Comparison of ENCODE assay signal across 3 cellular contexts in the genomic region with DNA sequence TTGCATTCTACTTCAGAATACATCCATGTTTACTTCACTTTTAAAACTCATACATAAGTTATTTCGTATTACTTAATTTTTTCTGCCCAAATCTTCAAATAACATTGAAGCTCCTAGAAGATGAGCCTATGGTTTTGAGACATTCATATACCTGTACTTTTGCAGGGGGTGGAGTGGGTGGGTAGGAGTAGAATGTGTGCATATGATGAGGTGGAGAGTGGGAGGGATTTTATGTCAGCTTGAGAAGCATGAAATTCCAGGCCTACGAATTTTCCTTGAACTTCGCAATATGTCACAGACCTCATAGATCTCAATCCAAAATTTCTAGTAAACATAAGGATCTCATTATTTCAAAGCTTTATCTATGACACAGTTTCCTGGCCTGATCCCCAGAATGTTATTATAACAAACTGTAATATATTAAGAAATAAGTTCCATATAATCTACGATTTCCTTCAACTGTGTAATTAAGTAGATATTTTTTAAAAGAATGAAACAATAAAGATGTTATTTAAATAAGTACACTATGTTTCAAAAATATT.
TF ChIP-seq lines count a peak whose summit lies in the region.

No MANE protein-coding gene starts in this region.

TF ChIP-seq in HEK293, 187 proteins besides CTCF, POLR2A, EP300 and RAD21:
- TF ChIP-seq EGR2 (tag by site-specific recombination; IDR thresholded peaks at IDR 0.05; ENCODE audit: low read depth) = peak; percentile 75
- TF ChIP-seq ZNF394 (tag by site-specific recombination; IDR thresholded peaks at IDR 0.05; ENCODE audit: borderline replicate concordance) = no peak
- peak; percentile 62 for TF ChIP-seq ZFHX2 (tag by site-specific recombination; conservative IDR thresholded peaks at IDR 0.05)

TF ChIP-seq in endothelial cell of umbilical vein, 7 proteins besides CTCF, POLR2A, EP300 and RAD21:
- no peak for TF ChIP-seq POLR2AphosphoS5 (IDR thresholded peaks at IDR 0.05; ENCODE audit: insufficient read depth, low read depth, low read length)
- no peak for TF ChIP-seq GATA2 (IDR thresholded peaks at IDR 0.05; ENCODE audit: insufficient read depth, insufficient read length, low read depth, low read length)
- TF ChIP-seq JUN (IDR thresholded peaks at IDR 0.05; ENCODE audit: borderline replicate concordance, insufficient read depth, insufficient read length, low read depth) = no peak
- no peak for TF ChIP-seq MYC (IDR thresholded peaks at IDR 0.05; ENCODE audit: low read depth, low read length)
- TF ChIP-seq EZH2 (IDR thresholded peaks at IDR 0.05; ENCODE audit: borderline replicate concordance, low read depth, low read length, severe bottlenecking) = no peak
- TF ChIP-seq, protein P1, sequence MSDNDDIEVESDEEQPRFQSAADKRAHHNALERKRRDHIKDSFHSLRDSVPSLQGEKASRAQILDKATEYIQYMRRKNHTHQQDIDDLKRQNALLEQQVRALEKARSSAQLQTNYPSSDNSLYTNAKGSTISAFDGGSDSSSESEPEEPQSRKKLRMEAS (IDR thresholded peaks at IDR 0.05; ENCODE audit: insufficient read depth, insufficient read length) = no peak
- no peak for TF ChIP-seq FOS (IDR thresholded peaks at IDR 0.05; ENCODE audit: borderline replicate concordance, insufficient read depth, low read length)

TF ChIP-seq in HepG2, 621 proteins besides CTCF, POLR2A, EP300 and RAD21:
- TF ChIP-seq NAIF1 (CRISPR knock-in tag; IDR thresholded peaks at IDR 0.05; ENCODE audit: borderline replicate concordance) = no peak
- TF ChIP-seq YY1 (IDR thresholded peaks at IDR 0.05; ENCODE audit: insufficient read depth, insufficient replicate concordance, low read depth, low read length) = no peak
- TF ChIP-seq, protein P2, sequence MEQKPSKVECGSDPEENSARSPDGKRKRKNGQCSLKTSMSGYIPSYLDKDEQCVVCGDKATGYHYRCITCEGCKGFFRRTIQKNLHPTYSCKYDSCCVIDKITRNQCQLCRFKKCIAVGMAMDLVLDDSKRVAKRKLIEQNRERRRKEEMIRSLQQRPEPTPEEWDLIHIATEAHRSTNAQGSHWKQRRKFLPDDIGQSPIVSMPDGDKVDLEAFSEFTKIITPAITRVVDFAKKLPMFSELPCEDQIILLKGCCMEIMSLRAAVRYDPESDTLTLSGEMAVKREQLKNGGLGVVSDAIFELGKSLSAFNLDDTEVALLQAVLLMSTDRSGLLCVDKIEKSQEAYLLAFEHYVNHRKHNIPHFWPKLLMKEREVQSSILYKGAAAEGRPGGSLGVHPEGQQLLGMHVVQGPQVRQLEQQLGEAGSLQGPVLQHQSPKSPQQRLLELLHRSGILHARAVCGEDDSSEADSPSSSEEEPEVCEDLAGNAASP (CRISPR knock-in tag; IDR thresholded peaks at IDR 0.05; ENCODE audit: borderline replicate concordance) = no peak
- TF ChIP-seq, protein P3, sequence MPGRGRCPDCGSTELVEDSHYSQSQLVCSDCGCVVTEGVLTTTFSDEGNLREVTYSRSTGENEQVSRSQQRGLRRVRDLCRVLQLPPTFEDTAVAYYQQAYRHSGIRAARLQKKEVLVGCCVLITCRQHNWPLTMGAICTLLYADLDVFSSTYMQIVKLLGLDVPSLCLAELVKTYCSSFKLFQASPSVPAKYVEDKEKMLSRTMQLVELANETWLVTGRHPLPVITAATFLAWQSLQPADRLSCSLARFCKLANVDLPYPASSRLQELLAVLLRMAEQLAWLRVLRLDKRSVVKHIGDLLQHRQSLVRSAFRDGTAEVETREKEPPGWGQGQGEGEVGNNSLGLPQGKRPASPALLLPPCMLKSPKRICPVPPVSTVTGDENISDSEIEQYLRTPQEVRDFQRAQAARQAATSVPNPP (CRISPR knock-in tag; IDR thresholded peaks at IDR 0.05) = no peak
- no peak for TF ChIP-seq RFXANK (CRISPR knock-in tag; IDR thresholded peaks at IDR 0.05)
- TF ChIP-seq AKAP8 (CRISPR knock-in tag; IDR thresholded peaks at IDR 0.05) = no peak
- no peak for TF ChIP-seq ZNF780A (CRISPR knock-in tag; IDR thresholded peaks at IDR 0.05)
- no peak for TF ChIP-seq ARNT2 (CRISPR knock-in tag; IDR thresholded peaks at IDR 0.05; ENCODE audit: low read depth)
- no peak for TF ChIP-seq WIZ (CRISPR knock-in tag; IDR thresholded peaks at IDR 0.05)
- no peak for TF ChIP-seq ZNF264 (CRISPR knock-in tag; IDR thresholded peaks at IDR 0.05)
- TF ChIP-seq, protein P4, sequence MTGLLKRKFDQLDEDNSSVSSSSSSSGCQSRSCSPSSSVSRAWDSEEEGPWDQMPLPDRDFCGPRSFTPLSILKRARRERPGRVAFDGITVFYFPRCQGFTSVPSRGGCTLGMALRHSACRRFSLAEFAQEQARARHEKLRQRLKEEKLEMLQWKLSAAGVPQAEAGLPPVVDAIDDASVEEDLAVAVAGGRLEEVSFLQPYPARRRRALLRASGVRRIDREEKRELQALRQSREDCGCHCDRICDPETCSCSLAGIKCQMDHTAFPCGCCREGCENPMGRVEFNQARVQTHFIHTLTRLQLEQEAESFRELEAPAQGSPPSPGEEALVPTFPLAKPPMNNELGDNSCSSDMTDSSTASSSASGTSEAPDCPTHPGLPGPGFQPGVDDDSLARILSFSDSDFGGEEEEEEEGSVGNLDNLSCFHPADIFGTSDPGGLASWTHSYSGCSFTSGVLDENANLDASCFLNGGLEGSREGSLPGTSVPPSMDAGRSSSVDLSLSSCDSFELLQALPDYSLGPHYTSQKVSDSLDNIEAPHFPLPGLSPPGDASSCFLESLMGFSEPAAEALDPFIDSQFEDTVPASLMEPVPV (CRISPR knock-in tag; IDR thresholded peaks at IDR 0.05) = no peak
- TF ChIP-seq, protein P5, sequence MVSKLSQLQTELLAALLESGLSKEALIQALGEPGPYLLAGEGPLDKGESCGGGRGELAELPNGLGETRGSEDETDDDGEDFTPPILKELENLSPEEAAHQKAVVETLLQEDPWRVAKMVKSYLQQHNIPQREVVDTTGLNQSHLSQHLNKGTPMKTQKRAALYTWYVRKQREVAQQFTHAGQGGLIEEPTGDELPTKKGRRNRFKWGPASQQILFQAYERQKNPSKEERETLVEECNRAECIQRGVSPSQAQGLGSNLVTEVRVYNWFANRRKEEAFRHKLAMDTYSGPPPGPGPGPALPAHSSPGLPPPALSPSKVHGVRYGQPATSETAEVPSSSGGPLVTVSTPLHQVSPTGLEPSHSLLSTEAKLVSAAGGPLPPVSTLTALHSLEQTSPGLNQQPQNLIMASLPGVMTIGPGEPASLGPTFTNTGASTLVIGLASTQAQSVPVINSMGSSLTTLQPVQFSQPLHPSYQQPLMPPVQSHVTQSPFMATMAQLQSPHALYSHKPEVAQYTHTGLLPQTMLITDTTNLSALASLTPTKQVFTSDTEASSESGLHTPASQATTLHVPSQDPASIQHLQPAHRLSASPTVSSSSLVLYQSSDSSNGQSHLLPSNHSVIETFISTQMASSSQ (IDR thresholded peaks at IDR 0.05; ENCODE audit: low read depth) = no peak
- TF ChIP-seq, protein P5 (CRISPR knock-in tag; IDR thresholded peaks at IDR 0.05; ENCODE audit: borderline replicate concordance) = no peak
TF ChIP-seq in HepG2: peak in this region for 0.
